In genomic region chr16:27404163-27404823, GRCh38 we compare ENCODE assay signal across 13 cellular contexts. TPM values are rescaled to one million over a fixed set of nuclear protein-coding genes. Genes with fewer than 3 reads are reported as not detected.
A peak's percentile ranks its signal among the peaks of the same experiment; 100 is the strongest.
DNase-seq lines count a peak whose midpoint lies in the region; ATAC-seq and TF ChIP-seq lines count a peak whose summit lies in the region.
"Had no signal": no experiment of that assay in that cellular context is flagged by ENCODE, and none has a peak within 500 bp of the region (broad histone marks: within the 10 kb centered on the region; RNA-seq: fewer than 3 reads in every experiment).

No MANE protein-coding gene starts in this region.

- no peak overlapping the region for H3K4me2 ChIP-seq in MM.1S (ENCODE audit: low read depth, low read length)

- DNase-seq in activated naive CD4-positive, alpha-beta T cell treated with anti-CD3 and anti-CD28 coated beads, Interleukin-2, amount 10 ng/mL, durations not matched to agents 7 days and 5 days = peak; percentile 41
- no peak for DNase-seq in activated naive CD4-positive, alpha-beta T cell treated with anti-CD3 and anti-CD28 coated beads, Interleukin-2, amount 50 U/mL, for 16 hours
- DNase-seq in activated CD8-positive, alpha-beta T cell treated with anti-CD3 and anti-CD28 coated beads for 36 hours = peak; percentile 68
- DNase-seq in naive B cell (no peak), MM.1S (no peak), uterus (no peak), COR-L47 (lab: John Stamatoyannopoulos, UW) (no peak), esophagus squamous epithelium (lab: John Stamatoyannopoulos, UW) (no peak)
- DNase-seq: NCI-H1092 treated with DMSO at 0.1 percent for 48 hours, psoas muscle, transverse colon had no signal

- ATAC-seq in activated CD8-positive, alpha-beta T cell treated with anti-CD3 and anti-CD28 coated beads for 36 hours = no peak
- ATAC-seq in naive B cell (ENCODE audit: low read depth in 2 of 2) = no peak
- ATAC-seq: psoas muscle had no signal

- intact Hi-C loops in activated CD8-positive, alpha-beta T cell treated with anti-CD3 and anti-CD28 coated beads for 36 hours (cut with micrococcal nuclease) = no loop called here
- intact Hi-C loops in uterus (cut with DNase I; ENCODE audit: low total_unique reads) = no loop called here
- intact Hi-C loops in esophagus squamous epithelium (cut with DNase I) = no loop called here

- H3K4me3 ChIP-seq in MM.1S (ENCODE audit: low read length) = no peak overlapping the region
- no peak overlapping the region for H3K4me3 ChIP-seq in uterus
- H3K4me3 ChIP-seq in esophagus squamous epithelium = peak overlapping the region in 1 of 4 donors; percentile 47
- H3K4me3 ChIP-seq: lung, psoas muscle had no signal

- H3F3A ChIP-seq in MM.1S (ENCODE audit: insufficient read depth, low read length) = peaks cover 9% of the 10 kb centered on the region; the same call in 1 of the 2 replicates

- H3K36me3 ChIP-seq in MM.1S (replicated peaks; ENCODE audit: insufficient read depth, low read length) (no peaks in the 10 kb centered on the region), uterus (no peaks in the 10 kb centered on the region), esophagus squamous epithelium (no peaks in the 10 kb centered on the region)
- H3K36me3 ChIP-seq: transverse colon had no signal

- no peak overlapping the region for H2AFZ ChIP-seq in MM.1S (ENCODE audit: low read length)

- peaks cover 44% of the 10 kb centered on the region for H3K36me3 Mint-ChIP-seq in activated naive CD4-positive, alpha-beta T cell treated with anti-CD3 and anti-CD28 coated beads, Interleukin-2, amount 10 ng/mL, durations not matched to agents 7 days and 5 days
- H3K36me3 Mint-ChIP-seq in activated CD8-positive, alpha-beta T cell treated with anti-CD3 and anti-CD28 coated beads for 36 hours (ENCODE audit: low read depth) = peaks cover 67% of the 10 kb centered on the region
- peaks cover 7 to 18% of the 10 kb centered on the region in 2 donors for H3K36me3 Mint-ChIP-seq in naive B cell

- peak overlapping the region; percentile 99 for H3K4me3 Mint-ChIP-seq in activated naive CD4-positive, alpha-beta T cell treated with anti-CD3 and anti-CD28 coated beads, Interleukin-2, amount 10 ng/mL, durations not matched to agents 7 days and 5 days
- H3K4me3 Mint-ChIP-seq in activated CD8-positive, alpha-beta T cell treated with anti-CD3 and anti-CD28 coated beads for 36 hours = peak overlapping the region; percentile 99
- peak overlapping the region; percentile 97 to 99 (median 98) for H3K4me3 Mint-ChIP-seq in naive B cell

- TF ChIP-seq CTCF in activated CD8-positive, alpha-beta T cell treated with anti-CD3 and anti-CD28 coated beads for 36 hours (IDR thresholded peaks at IDR 0.05) = no peak
- TF ChIP-seq CTCF in MM.1S (IDR thresholded peaks at IDR 0.05; ENCODE audit: low read length) = no peak
- no peak for TF ChIP-seq CTCF in uterus (IDR thresholded peaks at IDR 0.05)
- TF ChIP-seq CTCF in esophagus squamous epithelium (IDR thresholded peaks at IDR 0.05) = no peak

- no peaks in the 10 kb centered on the region for H3K9me2 ChIP-seq in MM.1S (replicated peaks; ENCODE audit: insufficient read depth, low read length)

- H3K27ac Mint-ChIP-seq in activated naive CD4-positive, alpha-beta T cell treated with anti-CD3 and anti-CD28 coated beads, Interleukin-2, amount 10 ng/mL, durations not matched to agents 7 days and 5 days = peak overlapping the region; percentile 97
- H3K27ac Mint-ChIP-seq in activated CD8-positive, alpha-beta T cell treated with anti-CD3 and anti-CD28 coated beads for 36 hours = peak overlapping the region; percentile 96
- H3K27ac Mint-ChIP-seq in naive B cell = peak overlapping the region; percentile 99 to 100 (median 100)

- H3K9me3 Mint-ChIP-seq in activated naive CD4-positive, alpha-beta T cell treated with anti-CD3 and anti-CD28 coated beads, Interleukin-2, amount 10 ng/mL, durations not matched to agents 7 days and 5 days = no peaks in the 10 kb centered on the region
- H3K9me3 Mint-ChIP-seq in activated CD8-positive, alpha-beta T cell treated with anti-CD3 and anti-CD28 coated beads for 36 hours = no peaks in the 10 kb centered on the region
- peaks cover 0 to 1% (median 0%) of the 10 kb centered on the region in 7 donors for H3K9me3 Mint-ChIP-seq in naive B cell

- TF ChIP-seq POLR2A in uterus (IDR thresholded peaks at IDR 0.05) (no peak), esophagus squamous epithelium (IDR thresholded peaks at IDR 0.05) (no peak)

- POLR2A ChIA-PET in activated CD8-positive, alpha-beta T cell treated with anti-CD3 and anti-CD28 coated beads for 36 hours (lab: Charles Lee) = interaction anchor here (0.7 to 10.5 kb wide), 20 partner anchors 9 to 235 kb away, joined by 3 to 168 read pairs (median 7); partner anchors contain the start of genes GTF3C1, IL4R and KATNIP

- H3K27me3 ChIP-seq in MM.1S (replicated peaks; ENCODE audit: insufficient read depth, low read length) (no peaks in the 10 kb centered on the region), uterus (no peaks in the 10 kb centered on the region), esophagus squamous epithelium (peaks cover 0 to 41% (median 0%) of the 10 kb centered on the region in 4 donors)

- H3K4me1 ChIP-seq in MM.1S (ENCODE audit: low read length) (peaks cover 14% of the 10 kb centered on the region), uterus (no peaks in the 10 kb centered on the region), esophagus squamous epithelium (peaks cover 3 to 37% (median 19%) of the 10 kb centered on the region in 3 donors)
- H3K4me1 ChIP-seq: psoas muscle had no signal

- H3K9ac ChIP-seq in MM.1S (ENCODE audit: low read length) = no peak overlapping the region

- H3K4me1 Mint-ChIP-seq in activated naive CD4-positive, alpha-beta T cell treated with anti-CD3 and anti-CD28 coated beads, Interleukin-2, amount 10 ng/mL, durations not matched to agents 7 days and 5 days = peaks cover 80% of the 10 kb centered on the region
- peaks cover 53% of the 10 kb centered on the region for H3K4me1 Mint-ChIP-seq in activated CD8-positive, alpha-beta T cell treated with anti-CD3 and anti-CD28 coated beads for 36 hours (ENCODE audit: low read depth)
- H3K4me1 Mint-ChIP-seq in naive B cell = peaks cover 85 to 97% (median 90%) of the 10 kb centered on the region in 3 donors

- H3K9me3 ChIP-seq in MM.1S (replicated peaks; ENCODE audit: insufficient read depth, low read length) (no peaks in the 10 kb centered on the region), uterus (no peaks in the 10 kb centered on the region), esophagus squamous epithelium (no peaks in the 10 kb centered on the region)
- H3K9me3 ChIP-seq: transverse colon had no signal

- 77 to 82% methylated on average over 7 to 9 of the region's 10 CpGs for WGBS in esophagus squamous epithelium, 2 donors

- peaks cover 26% of the 10 kb centered on the region for H3K79me2 ChIP-seq in MM.1S (ENCODE audit: low read length)

- H3K27ac ChIP-seq in MM.1S (ENCODE audit: low read length) (no peak overlapping the region), uterus (no peak overlapping the region), esophagus squamous epithelium (no peak overlapping the region)
- H3K27ac ChIP-seq: psoas muscle, transverse colon had no signal

- H3K27me3 Mint-ChIP-seq in activated naive CD4-positive, alpha-beta T cell treated with anti-CD3 and anti-CD28 coated beads, Interleukin-2, amount 10 ng/mL, durations not matched to agents 7 days and 5 days = peaks cover 4% of the 10 kb centered on the region
- no peaks in the 10 kb centered on the region for H3K27me3 Mint-ChIP-seq in activated CD8-positive, alpha-beta T cell treated with anti-CD3 and anti-CD28 coated beads for 36 hours
- H3K27me3 Mint-ChIP-seq in naive B cell = no peaks in the 10 kb centered on the region

- H4K20me1 ChIP-seq in MM.1S (ENCODE audit: insufficient read depth, low read length) = no peaks in the 10 kb centered on the region

- CTCF ChIA-PET in activated naive CD4-positive, alpha-beta T cell treated with anti-CD3 and anti-CD28 coated beads, Interleukin-2, amount 10 ng/mL, durations not matched to agents 7 days and 5 days (lab: Charles Lee) = interaction anchor here (0.9 to 2.8 kb wide), 5 partner anchors 26 to 225 kb away, joined by 3 to 10 read pairs (median 6); no protein-coding TSS in a partner anchor
- CTCF ChIA-PET in activated CD8-positive, alpha-beta T cell treated with anti-CD3 and anti-CD28 coated beads for 36 hours (lab: Charles Lee) = interaction anchor here (0.7 to 9.3 kb wide), 12 partner anchors 29 to 235 kb away, joined by 3 to 92 read pairs (median 4); no protein-coding TSS in a partner anchor

RNA-seq across cellular contexts. Expression of gene IL21R, which starts 2.3 kb away (rescaled TPM):
- 10 to 100 TPM; 95.6 to 97.2 TPM for total RNA-seq in activated CD8-positive, alpha-beta T cell treated with anti-CD3 and anti-CD28 coated beads for 36 hours
- polyA plus RNA-seq in naive B cell (ENCODE audit: low read depth in 6 of 6) = 100 to 1,000 TPM in 1 of 6 donors, 10 to 100 TPM in 5; 47.9 to 118 (median 74.5) TPM
- total RNA-seq in uterus (under 1 TPM in 2 of 4 donors, not detected in 2; 0.21 to 0.46 TPM), esophagus squamous epithelium (1 to 10 TPM in 1 of 4 donors, under 1 TPM in 3; 0.23 to 1.2 (median 0.39) TPM)
- total RNA-seq: endothelial cell of umbilical vein had no signal

Comparison
In these comparisons a context has a peak if more than half of its experiments do, and no peak if none do; other contexts are left out.
1. DNase-seq: peak in activated naive CD4-positive, alpha-beta T cell treated with anti-CD3 and anti-CD28 coated beads, Interleukin-2, amount 10 ng/mL, durations not matched to agents 7 days and 5 days (single experiment) and activated CD8-positive, alpha-beta T cell treated with anti-CD3 and anti-CD28 coated beads for 36 hours (single experiment); none in activated naive CD4-positive, alpha-beta T cell treated with anti-CD3 and anti-CD28 coated beads, Interleukin-2, amount 50 U/mL, for 16 hours (single experiment), naive B cell (single experiment), MM.1S (single experiment), uterus (0 of 2), COR-L47 (single experiment) and esophagus squamous epithelium (single experiment).
2. RNA of gene IL21R, which starts 2.3 kb away (total RNA-seq): 95.6 to 97.2 TPM in activated CD8-positive, alpha-beta T cell treated with anti-CD3 and anti-CD28 coated beads for 36 hours; 0.23 to 1.2 TPM in esophagus squamous epithelium and 0.21 to 0.46 TPM in uterus; every median in the first group is over 10 times any median in the second.
3. Peak in every context shown above with its lines, with median percentiles within 50 percentile points of each other: H3K27ac Mint-ChIP-seq and H3K4me3 Mint-ChIP-seq.